ENCODE assay signal across 8 cellular contexts in the genomic region with DNA sequence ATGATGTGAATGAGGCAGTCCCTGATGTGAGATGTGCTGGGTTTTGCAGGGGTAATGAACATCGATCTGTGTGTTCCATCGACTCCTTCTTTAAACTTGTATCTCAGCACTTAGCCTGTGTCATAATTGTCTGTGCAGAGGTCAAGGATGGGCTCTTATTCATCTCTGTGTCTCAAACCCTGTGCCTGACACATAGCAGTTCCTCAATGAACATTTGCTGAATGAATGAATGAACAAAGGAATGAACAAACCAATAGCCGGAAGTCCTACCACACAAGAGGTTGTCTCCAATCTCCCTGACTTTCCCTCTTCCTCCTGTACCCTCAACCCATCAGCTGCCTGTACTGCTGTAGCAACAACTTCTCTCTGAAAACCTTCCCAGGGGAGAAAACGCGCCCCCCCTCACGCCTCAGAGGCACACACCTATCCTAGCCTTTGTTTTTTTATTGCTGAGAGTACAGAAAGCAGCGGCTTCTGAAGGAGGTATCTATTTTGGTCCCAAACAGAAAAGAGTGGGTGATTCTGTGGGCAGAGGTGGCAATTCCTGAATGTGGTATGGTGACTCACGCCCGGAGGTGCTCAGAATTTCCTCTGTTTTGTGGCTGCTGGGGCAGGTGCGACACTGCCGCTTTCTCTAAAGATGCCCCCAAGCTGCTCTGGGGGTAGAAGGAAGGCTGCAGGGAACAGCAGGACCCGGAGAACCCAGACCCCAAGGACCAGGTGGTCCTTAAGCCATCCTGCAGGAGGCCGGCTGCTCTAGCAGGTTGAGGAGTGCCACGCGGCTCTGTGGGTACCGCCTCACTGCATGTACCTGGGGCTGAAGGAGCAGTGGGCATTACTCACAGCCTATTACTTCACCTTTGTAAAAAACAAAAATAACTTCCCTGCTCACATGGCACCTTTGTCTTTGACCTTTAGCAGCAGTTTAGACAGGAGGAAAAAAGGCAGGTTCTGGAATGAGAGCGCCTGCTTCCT. TPM values are rescaled to one million over a fixed set of nuclear protein-coding genes. Genes with fewer than 3 reads are reported as not detected.
DNase-seq lines count a peak whose midpoint lies in the region; ATAC-seq, FAIRE-seq and TF ChIP-seq lines count a peak whose summit lies in the region.

No MANE protein-coding gene starts in this region.

- no peaks in the 10 kb centered on the region for H3K27me3 Mint-ChIP-seq in natural killer cell treated with Interleukin-12 subunit alpha and Interleukin-12 subunit beta and Interleukin-15 and Interleukin-18, amount 100 ng/mL, for 72 hours

- no peaks in the 10 kb centered on the region for H3K9me3 ChIP-seq in smooth muscle cell (replicated peaks; ENCODE audit: low read depth)
- no peaks in the 10 kb centered on the region for H3K9me3 ChIP-seq in kidney (ENCODE audit: control insufficient read depth in 1 of 2, low read length in 2 of 2)

- WGBS in smooth muscle cell (ENCODE audit: low lambda C conversion rate) = 91% methylated on average over 17 of the region's 17 CpGs

- H3F3A ChIP-seq in smooth muscle cell (ENCODE audit: low read depth) = no peaks in the 10 kb centered on the region

- no peak overlapping the region for H3K9ac ChIP-seq in smooth muscle cell (ENCODE audit: low read depth)
- peak overlapping the region in 1 of 2 donors; percentile 40 for H3K9ac ChIP-seq in kidney (ENCODE audit: low read length in 2 of 2)

- intact Hi-C loops in kidney (cut with DNase I) = no loop called here

- in situ Hi-C loops in KBM-7 (cut with MboI; ENCODE audit: low pct_unique_long_range_greater_than_20kb, low sequenced_read_pairs) = no loop called here

- no peak overlapping the region for H3K4me3 ChIP-seq in smooth muscle cell
- H3K4me3 ChIP-seq in kidney (ENCODE audit: low read length in 2 of 2) = no peak overlapping the region

- H2AFZ ChIP-seq in smooth muscle cell (ENCODE audit: low read depth) = no peak overlapping the region

- H3K27ac ChIP-seq in smooth muscle cell (ENCODE audit: low read depth) (no peak overlapping the region), kidney (ENCODE audit: low read depth in 2 of 2, low read length in 2 of 2) (no peak overlapping the region)

- H3K36me3 ChIP-seq in smooth muscle cell (ENCODE audit: low read depth) (no peaks in the 10 kb centered on the region), kidney (ENCODE audit: control insufficient read depth in 1 of 2, insufficient read depth in 2 of 2, low read length in 2 of 2) (no peaks in the 10 kb centered on the region)

- FAIRE-seq in kidney (lab: Jason Lieb, UNC) = no peak

- peaks cover 83 to 88% of the 10 kb centered on the region in 2 donors for H3K4me1 Mint-ChIP-seq in natural killer cell treated with Interleukin-12 subunit alpha and Interleukin-12 subunit beta and Interleukin-15 and Interleukin-18, amount 100 ng/mL, for 72 hours (ENCODE audit: low read depth in 2 of 2)

- H3K79me2 ChIP-seq in smooth muscle cell (ENCODE audit: low read depth) = no peaks in the 10 kb centered on the region

- peak overlapping the region; percentile 89 for H3K4me3 Mint-ChIP-seq in natural killer cell treated with Interleukin-12 subunit alpha and Interleukin-12 subunit beta and Interleukin-15 and Interleukin-18, amount 100 ng/mL, for 72 hours

- no peak overlapping the region for H3K4me2 ChIP-seq in smooth muscle cell

- no peak for TF ChIP-seq CTCF in smooth muscle cell (IDR thresholded peaks at IDR 0.05; ENCODE audit: borderline replicate concordance, insufficient read depth, poor library complexity, severe bottlenecking)
- TF ChIP-seq CTCF in GM10266 (IDR thresholded peaks at IDR 0.05; ENCODE audit: control insufficient read depth, insufficient read depth, low read depth, missing control alignments) = no peak
- no peak for TF ChIP-seq CTCF in kidney (IDR thresholded peaks at IDR 0.05; ENCODE audit: borderline replicate concordance, extremely low read depth, insufficient read depth)

- H3K4me1 ChIP-seq in smooth muscle cell (ENCODE audit: low read depth) (no peaks in the 10 kb centered on the region), kidney (ENCODE audit: control insufficient read depth in 1 of 2, insufficient read depth in 1 of 2, low read depth in 1 of 2, low read length in 2 of 2) (peaks cover 15 to 18% of the 10 kb centered on the region in 2 donors)

- DNase-seq in KBM-7 (peak; percentile 76), activated T-helper 1 cell treated with Interleukin-2 at 50 U/mL for 16 hours (ENCODE audit: low read depth) (peak; percentile 63), smooth muscle cell (lab: John Stamatoyannopoulos, UW; ENCODE audit: unreplicated experiment) (no peak), GM10266 (ENCODE audit: extremely low spot score) (no peak), SIG-M5 (lab: John Stamatoyannopoulos, UW) (no peak), kidney (no peak)
- DNase-seq in natural killer cell treated with Interleukin-12 subunit alpha and Interleukin-12 subunit beta and Interleukin-15 and Interleukin-18, amount 100 ng/mL, for 72 hours (ENCODE audit: low spot score) = peak; percentile 91

- H4K20me1 ChIP-seq in smooth muscle cell (ENCODE audit: low read depth) = no peaks in the 10 kb centered on the region

- H3K27ac Mint-ChIP-seq in natural killer cell treated with Interleukin-12 subunit alpha and Interleukin-12 subunit beta and Interleukin-15 and Interleukin-18, amount 100 ng/mL, for 72 hours = peak overlapping the region; percentile 94 to 98

- ATAC-seq in GM18517 (IDR thresholded peaks at IDR 0.05; ENCODE audit: unreplicated experiment) = peak; percentile 39
- ATAC-seq in natural killer cell treated with Interleukin-12 subunit alpha and Interleukin-12 subunit beta and Interleukin-15 and Interleukin-18, amount 100 ng/mL, for 72 hours = peak; percentile 56 to 68

- H3K36me3 Mint-ChIP-seq in natural killer cell treated with Interleukin-12 subunit alpha and Interleukin-12 subunit beta and Interleukin-15 and Interleukin-18, amount 100 ng/mL, for 72 hours = peaks cover 61% of the 10 kb centered on the region

- no peaks in the 10 kb centered on the region for H3K9me3 Mint-ChIP-seq in natural killer cell treated with Interleukin-12 subunit alpha and Interleukin-12 subunit beta and Interleukin-15 and Interleukin-18, amount 100 ng/mL, for 72 hours

- peaks cover 20% of the 10 kb centered on the region for H3K27me3 ChIP-seq in smooth muscle cell (ENCODE audit: low read depth)

RNA-seq across cellular contexts. Expression of a gene that starts 9.6 kb away (rescaled TPM):
- total RNA-seq in natural killer cell treated with Interleukin-12 subunit alpha and Interleukin-12 subunit beta and Interleukin-15 and Interleukin-18, amount 100 ng/mL, for 72 hours = 1,000 to 10,000 TPM; 1,064 to 1,187 TPM
- total RNA-seq in smooth muscle cell (not detected in 2 replicates), kidney (11.9 TPM)
- polyA plus RNA-seq in smooth muscle cell (not detected in 2 replicates), kidney (ENCODE audit: insufficient read depth, low read depth, low replicate concordance) (0.54 TPM)

RNA-seq across cellular contexts. Expression of a gene that starts 36.3 kb away (rescaled TPM):
- total RNA-seq in natural killer cell treated with Interleukin-12 subunit alpha and Interleukin-12 subunit beta and Interleukin-15 and Interleukin-18, amount 100 ng/mL, for 72 hours = 100 to 1,000 TPM; 195 to 294 TPM
- 20.0 and 37.0 TPM in 2 replicates for total RNA-seq in smooth muscle cell
- polyA plus RNA-seq in smooth muscle cell = 68.3 and 81.2 TPM in 2 replicates
- 91.9 TPM for total RNA-seq in kidney
- polyA plus RNA-seq in kidney (ENCODE audit: insufficient read depth, low read depth, low replicate concordance) = 46.4 TPM

Comparison
In these comparisons a context has a peak if more than half of its experiments do, and no peak if none do; other contexts are left out.
1. DNase-seq: peak in KBM-7 (single experiment), activated T-helper 1 cell treated with Interleukin-2 at 50 U/mL for 16 hours (single experiment) and natural killer cell treated with Interleukin-12 subunit alpha and Interleukin-12 subunit beta and Interleukin-15 and Interleukin-18, amount 100 ng/mL, for 72 hours (single experiment); none in smooth muscle cell (single experiment), GM10266 (single experiment), SIG-M5 (single experiment) and kidney (single experiment).
2. RNA of a gene that starts 9.6 kb away (total RNA-seq): 1,064 to 1,187 TPM in natural killer cell treated with Interleukin-12 subunit alpha and Interleukin-12 subunit beta and Interleukin-15 and Interleukin-18, amount 100 ng/mL, for 72 hours; 11.9 TPM in kidney (single experiment) and not detected in smooth muscle cell; every median in the first group is over 10 times any median in the second.